26 cellular contexts compared by ENCODE assay signal in genomic region chr16:52747196-52747595, GRCh38.
DNase-seq lines count a peak whose midpoint lies in the region; ATAC-seq, FAIRE-seq and TF ChIP-seq lines count a peak whose summit lies in the region.
"Had no signal": no experiment of that assay in that cellular context is flagged by ENCODE, and none has a peak within 500 bp of the region (broad histone marks: within the 10 kb centered on the region; RNA-seq: fewer than 3 reads in every experiment).

No MANE protein-coding gene starts in this region.

- H3K27ac Mint-ChIP-seq in GM23338 = no peak overlapping the region
- no peak overlapping the region for H3K27ac Mint-ChIP-seq in astrocyte (ENCODE audit: unreplicated experiment)
- no peak overlapping the region for H3K27ac Mint-ChIP-seq in neural progenitor cell
- H3K27ac Mint-ChIP-seq in CD4-positive, alpha-beta memory T cell = no peak overlapping the region
- H3K27ac Mint-ChIP-seq: B cell; CD4-positive, alpha-beta T cell; CD8-positive, alpha-beta memory T cell had no signal

- CTCF ChIA-PET in CD4-positive, alpha-beta memory T cell (lab: Charles Lee; ENCODE audit: partially characterized antibody) = no interaction called here

- H3K4me3 ChIP-seq in GM23338 (no peak overlapping the region), astrocyte (ENCODE audit: insufficient read depth, low read depth, low read length) (no peak overlapping the region), neural progenitor cell (no peak overlapping the region), smooth muscle cell (no peak overlapping the region)
- H3K4me3 ChIP-seq in CD4-positive, alpha-beta memory T cell (ENCODE audit: low read length in 2 of 2) = no peak overlapping the region
- H3K4me3 ChIP-seq: A549; BLaER1 treated with 17β-estradiol and CSF1 and Interleukin-3, amounts not matched to agents 10 nM and 100 nM; GM12878 had no signal

- H3K9me2 ChIP-seq in GM23338 (ENCODE audit: insufficient read depth) = 0 out of 2 replicates have a peak, but pooled peaks cover 3% of the 10 kb centered on the region

- no peaks in the 10 kb centered on the region for H3K36me3 Mint-ChIP-seq in GM23338 (ENCODE audit: low read depth)
- H3K36me3 Mint-ChIP-seq in astrocyte (ENCODE audit: low read depth, unreplicated experiment) = no peaks in the 10 kb centered on the region
- no peaks in the 10 kb centered on the region for H3K36me3 Mint-ChIP-seq in neural progenitor cell
- no peaks in the 10 kb centered on the region for H3K36me3 Mint-ChIP-seq in CD4-positive, alpha-beta memory T cell
- H3K36me3 Mint-ChIP-seq: CD8-positive, alpha-beta memory T cell had no signal

- peaks cover 5% of the 10 kb centered on the region for H3K4me1 Mint-ChIP-seq in GM23338
- peaks cover 5% of the 10 kb centered on the region for H3K4me1 Mint-ChIP-seq in astrocyte (ENCODE audit: low read depth, unreplicated experiment)
- H3K4me1 Mint-ChIP-seq in neural progenitor cell = peaks cover 7% of the 10 kb centered on the region
- H3K4me1 Mint-ChIP-seq in CD4-positive, alpha-beta memory T cell = no peaks in the 10 kb centered on the region
- H3K4me1 Mint-ChIP-seq: B cell; CD8-positive, alpha-beta memory T cell had no signal

- no peaks in the 10 kb centered on the region for H3K79me2 ChIP-seq in GM23338 (replicated peaks; ENCODE audit: insufficient read depth)
- H3K79me2 ChIP-seq in astrocyte (ENCODE audit: insufficient read depth, low read length) = no peaks in the 10 kb centered on the region
- H3K79me2 ChIP-seq in neural progenitor cell (ENCODE audit: low read depth) = no peaks in the 10 kb centered on the region
- no peaks in the 10 kb centered on the region for H3K79me2 ChIP-seq in smooth muscle cell (ENCODE audit: low read depth)

- H3K4me1 ChIP-seq in GM23338 (ENCODE audit: insufficient read depth) (peaks cover 2% of the 10 kb centered on the region; the same call in 1 of the 2 replicates), astrocyte (ENCODE audit: insufficient read depth, low read length) (no peaks in the 10 kb centered on the region), neural progenitor cell (peaks cover 10% of the 10 kb centered on the region), smooth muscle cell (ENCODE audit: low read depth) (no peaks in the 10 kb centered on the region)
- no peaks in the 10 kb centered on the region for H3K4me1 ChIP-seq in CD4-positive, alpha-beta memory T cell (ENCODE audit: insufficient read depth, low read length)
- H3K4me1 ChIP-seq: A549 had no signal

- H3K9me3 Mint-ChIP-seq in GM23338 (no peaks in the 10 kb centered on the region), astrocyte (ENCODE audit: unreplicated experiment) (no peaks in the 10 kb centered on the region), neural progenitor cell (no peaks in the 10 kb centered on the region)
- peaks cover 0 to 3% (median 0%) of the 10 kb centered on the region in 8 donors for H3K9me3 Mint-ChIP-seq in CD4-positive, alpha-beta memory T cell
- H3K9me3 Mint-ChIP-seq: CD4-positive, alpha-beta T cell had no signal

- H3K4me3 Mint-ChIP-seq in GM23338 = no peak overlapping the region
- no peak overlapping the region for H3K4me3 Mint-ChIP-seq in astrocyte (ENCODE audit: unreplicated experiment)
- no peak overlapping the region for H3K4me3 Mint-ChIP-seq in neural progenitor cell
- H3K4me3 Mint-ChIP-seq in CD4-positive, alpha-beta memory T cell = no peak overlapping the region
- H3K4me3 Mint-ChIP-seq: B cell; CD4-positive, alpha-beta T cell; CD8-positive, alpha-beta memory T cell had no signal

- H3K27me3 ChIP-seq in GM23338 (ENCODE audit: insufficient read depth) = no peaks in the 10 kb centered on the region
- no peaks in the 10 kb centered on the region for H3K27me3 ChIP-seq in astrocyte (ENCODE audit: insufficient read depth, low read length)
- no peaks in the 10 kb centered on the region for H3K27me3 ChIP-seq in neural progenitor cell
- no peaks in the 10 kb centered on the region for H3K27me3 ChIP-seq in smooth muscle cell (ENCODE audit: low read depth)
- H3K27me3 ChIP-seq in CD4-positive, alpha-beta memory T cell (ENCODE audit: insufficient read depth, low read length) = no peaks in the 10 kb centered on the region
- H3K27me3 ChIP-seq: BLaER1 treated with 17β-estradiol and CSF1 and Interleukin-3, amounts not matched to agents 10 nM and 100 nM had no signal

- H3K4me2 ChIP-seq in GM23338 (no peak overlapping the region), astrocyte (ENCODE audit: low read length) (no peak overlapping the region), neural progenitor cell (no peak overlapping the region), smooth muscle cell (peak overlapping the region; percentile 27)
- H3K4me2 ChIP-seq: A549; BLaER1 treated with 17β-estradiol and CSF1 and Interleukin-3, amounts not matched to agents 10 nM and 100 nM had no signal

- peak overlapping the region; percentile 48; the same call in 1 of the 2 replicates for H2AFZ ChIP-seq in GM23338
- H2AFZ ChIP-seq in astrocyte (ENCODE audit: low read depth, low read length) = no peak overlapping the region
- peak overlapping the region; percentile 31 for H2AFZ ChIP-seq in neural progenitor cell (replicated peaks)
- H2AFZ ChIP-seq in smooth muscle cell (ENCODE audit: low read depth) = no peak overlapping the region

- H3K9me3 ChIP-seq in astrocyte (ENCODE audit: insufficient read depth, low read depth, low read length) (no peaks in the 10 kb centered on the region), neural progenitor cell (ENCODE audit: low read depth) (no peaks in the 10 kb centered on the region), smooth muscle cell (replicated peaks; ENCODE audit: low read depth) (no peaks in the 10 kb centered on the region)
- H3K9me3 ChIP-seq in CD4-positive, alpha-beta memory T cell (ENCODE audit: control insufficient read depth in 1 of 2, low read length in 2 of 2) = no peaks in the 10 kb centered on the region
- H3K9me3 ChIP-seq: A549; BLaER1 treated with 17β-estradiol and CSF1 and Interleukin-3, amounts not matched to agents 10 nM and 100 nM had no signal

- H4K20me1 ChIP-seq in GM23338 (replicated peaks; ENCODE audit: insufficient read depth) (no peaks in the 10 kb centered on the region), astrocyte (ENCODE audit: insufficient read depth, low read length) (no peaks in the 10 kb centered on the region), neural progenitor cell (ENCODE audit: low read depth) (no peaks in the 10 kb centered on the region), smooth muscle cell (ENCODE audit: low read depth) (no peaks in the 10 kb centered on the region)
- H4K20me1 ChIP-seq: BLaER1 treated with 17β-estradiol and CSF1 and Interleukin-3, amounts not matched to agents 10 nM and 100 nM had no signal

- H3K9ac ChIP-seq in astrocyte (ENCODE audit: low read length) (no peak overlapping the region), neural progenitor cell (no peak overlapping the region), smooth muscle cell (ENCODE audit: low read depth) (no peak overlapping the region)
- H3K9ac ChIP-seq: BLaER1 treated with 17β-estradiol and CSF1 and Interleukin-3, amounts not matched to agents 10 nM and 100 nM had no signal

- H3K27ac ChIP-seq in GM23338 (ENCODE audit: low read depth) (no peak overlapping the region), astrocyte (ENCODE audit: low read depth, low read length) (no peak overlapping the region), neural progenitor cell (no peak overlapping the region), smooth muscle cell (ENCODE audit: low read depth) (no peak overlapping the region)
- H3K27ac ChIP-seq in CD4-positive, alpha-beta memory T cell (ENCODE audit: low read depth, low read length) = no peak overlapping the region
- H3K27ac ChIP-seq: 22Rv1; A549; BLaER1 treated with 17β-estradiol and CSF1 and Interleukin-3, amounts not matched to agents 10 nM and 100 nM; C4-2B had no signal

- WGBS in smooth muscle cell (ENCODE audit: low lambda C conversion rate) = 23% methylated on average over 1 of the region's 1 CpG

- H3F3A ChIP-seq in GM23338 (replicated peaks; ENCODE audit: low read depth) = no peaks in the 10 kb centered on the region
- H3F3A ChIP-seq in neural progenitor cell (ENCODE audit: low read depth) = no peaks in the 10 kb centered on the region
- H3F3A ChIP-seq in smooth muscle cell (ENCODE audit: low read depth) = no peaks in the 10 kb centered on the region

- no peak for FAIRE-seq in astrocyte (lab: Jason Lieb, UNC)
- no peak for FAIRE-seq in frontal cortex (lab: Jason Lieb, UNC)
- FAIRE-seq: A549, GM12878, GM12892, GM18507 had no signal

- intact Hi-C loops in CD4-positive, alpha-beta memory T cell (cut with micrococcal nuclease) = no loop called here

- no peaks in the 10 kb centered on the region for H3K36me3 ChIP-seq in GM23338 (ENCODE audit: insufficient read depth)
- H3K36me3 ChIP-seq in astrocyte (ENCODE audit: insufficient read depth, low read length) = no peaks in the 10 kb centered on the region
- H3K36me3 ChIP-seq in neural progenitor cell = no peaks in the 10 kb centered on the region
- no peaks in the 10 kb centered on the region for H3K36me3 ChIP-seq in smooth muscle cell (ENCODE audit: low read depth)
- no peaks in the 10 kb centered on the region for H3K36me3 ChIP-seq in CD4-positive, alpha-beta memory T cell (ENCODE audit: insufficient read depth, low read length)
- H3K36me3 ChIP-seq: BLaER1 treated with 17β-estradiol and CSF1 and Interleukin-3, amounts not matched to agents 10 nM and 100 nM had no signal

- peaks cover 4% of the 10 kb centered on the region for H3K27me3 Mint-ChIP-seq in GM23338 (ENCODE audit: insufficient read depth, low read depth, poor library complexity)
- no peaks in the 10 kb centered on the region for H3K27me3 Mint-ChIP-seq in astrocyte (ENCODE audit: low read depth, unreplicated experiment)
- peaks cover 2% of the 10 kb centered on the region for H3K27me3 Mint-ChIP-seq in neural progenitor cell (ENCODE audit: insufficient read depth, low read depth)
- no peaks in the 10 kb centered on the region for H3K27me3 Mint-ChIP-seq in CD4-positive, alpha-beta memory T cell
- H3K27me3 Mint-ChIP-seq: CD8-positive, alpha-beta memory T cell had no signal

- ATAC-seq in GM23338 = no peak
- ATAC-seq: A549, GM12878 had no signal

- POLR2A ChIA-PET in CD4-positive, alpha-beta memory T cell (lab: Charles Lee; ENCODE audit: partially characterized antibody) = no interaction called here

- TF ChIP-seq CTCF in GM23338 (conservative IDR thresholded peaks at IDR 0.05; ENCODE audit: low read depth in 2 of 2) (no peak), astrocyte (IDR thresholded peaks at IDR 0.05; ENCODE audit: insufficient read depth, low read depth, low read length) (no peak), neural progenitor cell (IDR thresholded peaks at IDR 0.05) (no peak), smooth muscle cell (IDR thresholded peaks at IDR 0.05; ENCODE audit: borderline replicate concordance, insufficient read depth, poor library complexity, severe bottlenecking) (no peak)

- no peak for DNase-seq in GM23338 (ENCODE audit: low spot score)
- DNase-seq in astrocyte (ENCODE audit: low read depth) = peak; percentile 4
- DNase-seq in neural progenitor cell (ENCODE audit: low spot score) = no peak
- DNase-seq in smooth muscle cell (lab: John Stamatoyannopoulos, UW; ENCODE audit: unreplicated experiment) = no peak
- no peak for DNase-seq in frontal cortex (ENCODE audit: low spot score in 2 of 2)
- DNase-seq in CD4-positive, alpha-beta memory T cell = no peak
- DNase-seq in HuH-7.5 (ENCODE audit: low spot score) = no peak
- DNase-seq: AML-193; CD4-positive, alpha-beta T cell; CD8-positive, alpha-beta memory T cell; COR-L47; DMS 273 treated with DMSO at 0.1 percent for 48 hours; DMS153; DMS53; DMS79; DND-41; EL; GDM1 had no signal

Comparison
In these comparisons a context has a peak if more than half of its experiments do, and no peak if none do; other contexts are left out.
1. H2AFZ ChIP-seq: peak in GM23338 (single experiment) and neural progenitor cell (single experiment); none in astrocyte (single experiment) and smooth muscle cell (single experiment).